In the genomic region with DNA sequence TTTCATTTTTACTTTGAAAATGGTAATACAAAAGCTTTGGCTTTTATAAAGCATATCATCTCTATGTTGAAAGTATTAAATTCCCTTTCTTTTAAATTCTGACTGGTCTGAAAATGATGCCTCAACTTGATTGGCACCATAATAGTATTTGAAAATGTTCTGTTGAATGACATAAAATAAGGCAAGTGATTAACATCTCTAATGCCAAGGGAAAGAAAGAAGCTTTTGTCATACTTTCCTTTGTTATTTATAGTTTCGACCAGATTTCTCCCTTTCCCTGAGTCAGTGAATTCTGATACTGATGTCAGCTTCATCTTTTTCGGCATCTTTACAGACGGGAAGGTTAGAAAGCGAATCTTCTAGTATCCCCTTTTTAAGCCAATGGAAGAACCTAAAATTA, we compare ENCODE assay signal across 24 cellular contexts.
"Had no signal": no experiment of that assay in that cellular context is flagged by ENCODE, and none has a peak within 500 bp of the region (broad histone marks: within the 10 kb centered on the region; RNA-seq: fewer than 3 reads in every experiment).

No MANE protein-coding gene starts in this region.

- H3K9me3 Mint-ChIP-seq: activated CD4-positive, alpha-beta T cell treated with anti-CD3 and anti-CD28 coated beads, Interleukin-2, amount 10 ng/mL, durations not matched to agents 7 days and 5 days; activated naive CD4-positive, alpha-beta T cell treated with anti-CD3 and anti-CD28 coated beads, Interleukin-2, amount 10 ng/mL, durations not matched to agents 7 days and 5 days; activated T-helper 1 cell treated with anti-CD3 and anti-CD28 coated beads, Interleukin-12 subunit alpha, Interleukin-12 subunit beta, Interleukin-2, Interleukin-4 antibody, amounts not matched to agents 30 ng/mL and 10 ng/mL and 1 ng/mL, durations not matched to agents 14 hours and 24 hours and 36 hours; nephron; stimulated activated effector memory CD8-positive, alpha-beta T cell treated with anti-CD3 and anti-CD28 coated beads, Interleukin-12 subunit alpha, Interleukin-12 subunit beta, amount 100 ng/mL, for 72 hours; stimulated activated naive CD8-positive, alpha-beta T cell treated with anti-CD3 and anti-CD28 coated beads, Interleukin-15, Interleukin-2, amounts not matched to agents 100 ng/mL and 50 ng/mL, for 24 hours; T-helper 1 cell treated with Interleukin-12 subunit alpha and Interleukin-12 subunit beta and Interleukin-4 antibody, amounts not matched to agents 30 μg/mL and 1 μg/mL, for 36 hours had no signal

- H3K27me3 Mint-ChIP-seq: activated CD4-positive, alpha-beta T cell treated with anti-CD3 and anti-CD28 coated beads, Interleukin-2, amount 10 ng/mL, durations not matched to agents 7 days and 5 days; activated naive CD4-positive, alpha-beta T cell treated with anti-CD3 and anti-CD28 coated beads, Interleukin-2, amount 10 ng/mL, durations not matched to agents 7 days and 5 days; stimulated activated naive CD8-positive, alpha-beta T cell treated with anti-CD3 and anti-CD28 coated beads, Interleukin-15, Interleukin-2, amounts not matched to agents 100 ng/mL and 50 ng/mL, for 24 hours had no signal

- H3K4me3 Mint-ChIP-seq: activated CD4-positive, alpha-beta T cell treated with anti-CD3 and anti-CD28 coated beads, Interleukin-2, amount 10 ng/mL, durations not matched to agents 7 days and 5 days; activated CD8-positive, alpha-beta T cell treated with anti-CD3 and anti-CD28 coated beads, Interleukin-2, amount 10 ng/mL, durations not matched to agents 7 days and 5 days; activated naive CD4-positive, alpha-beta T cell treated with anti-CD3 and anti-CD28 coated beads, Interleukin-2, amount 10 ng/mL, durations not matched to agents 7 days and 5 days; activated T-helper 1 cell treated with anti-CD3 and anti-CD28 coated beads, Interleukin-12 subunit alpha, Interleukin-12 subunit beta, Interleukin-2, Interleukin-4 antibody, amounts not matched to agents 30 ng/mL and 10 ng/mL and 1 ng/mL, durations not matched to agents 14 hours and 24 hours and 36 hours; stimulated activated effector memory CD8-positive, alpha-beta T cell treated with anti-CD3 and anti-CD28 coated beads, Interleukin-12 subunit alpha, Interleukin-12 subunit beta, amount 100 ng/mL, for 72 hours; stimulated activated naive CD8-positive, alpha-beta T cell treated with anti-CD3 and anti-CD28 coated beads, Interleukin-15, Interleukin-2, amounts not matched to agents 100 ng/mL and 50 ng/mL, for 24 hours; T-helper 1 cell treated with Interleukin-12 subunit alpha and Interleukin-12 subunit beta and Interleukin-4 antibody, amounts not matched to agents 30 μg/mL and 1 μg/mL, for 36 hours had no signal

- H3K27ac Mint-ChIP-seq: activated CD4-positive, alpha-beta T cell treated with anti-CD3 and anti-CD28 coated beads, Interleukin-2, amount 10 ng/mL, durations not matched to agents 7 days and 5 days; activated CD8-positive, alpha-beta T cell treated with anti-CD3 and anti-CD28 coated beads, Interleukin-2, amount 10 ng/mL, durations not matched to agents 7 days and 5 days; activated naive CD4-positive, alpha-beta T cell treated with anti-CD3 and anti-CD28 coated beads, Interleukin-2, amount 10 ng/mL, durations not matched to agents 7 days and 5 days; activated T-helper 1 cell treated with anti-CD3 and anti-CD28 coated beads, Interleukin-12 subunit alpha, Interleukin-12 subunit beta, Interleukin-2, Interleukin-4 antibody, amounts not matched to agents 30 ng/mL and 10 ng/mL and 1 ng/mL, durations not matched to agents 14 hours and 24 hours and 36 hours; nephron; stimulated activated effector memory CD8-positive, alpha-beta T cell treated with anti-CD3 and anti-CD28 coated beads, Interleukin-12 subunit alpha, Interleukin-12 subunit beta, amount 100 ng/mL, for 72 hours; stimulated activated naive CD8-positive, alpha-beta T cell treated with anti-CD3 and anti-CD28 coated beads, Interleukin-15, Interleukin-2, amounts not matched to agents 100 ng/mL and 50 ng/mL, for 24 hours; T-helper 1 cell treated with Interleukin-12 subunit alpha and Interleukin-12 subunit beta and Interleukin-4 antibody, amounts not matched to agents 30 μg/mL and 1 μg/mL, for 36 hours had no signal

- DNase-seq: activated CD4-positive, alpha-beta T cell treated with anti-CD3 and anti-CD28 coated beads, Interleukin-2, amount 10 ng/mL, durations not matched to agents 7 days and 5 days; activated CD8-positive, alpha-beta T cell treated with anti-CD3 and anti-CD28 coated beads, Interleukin-2, amount 10 ng/mL, durations not matched to agents 7 days and 5 days; activated gamma-delta T cell; activated naive CD4-positive, alpha-beta T cell treated with anti-CD3 and anti-CD28 coated beads, Interleukin-2, amount 10 ng/mL, durations not matched to agents 7 days and 5 days; activated T-cell treated with anti-CD3 and anti-CD28 coated beads for 4 hours; amygdala; caudate nucleus; left lung; lower lobe of right lung; mesendoderm; ovary; sigmoid colon; small intestine; stimulated activated CD4-positive, alpha-beta T cell treated with anti-CD3 and anti-CD28 coated beads, Interleukin-4, amount 100 ng/mL, for 24 hours; SW 1271; T-helper 9 cell; upper lobe of left lung; WERI-Rb-1 had no signal

- ATAC-seq: activated CD4-positive, CD25-positive, alpha-beta regulatory T cell treated with anti-CD3 and anti-CD28 coated beads, Interleukin-2, amount 50 U/mL, for 24 hours; activated CD8-positive, alpha-beta T cell treated with anti-CD3 and anti-CD28 coated beads, Interleukin-2, amount 10 ng/mL, durations not matched to agents 7 days and 5 days; left lung; lower lobe of right lung; stimulated activated effector memory CD8-positive, alpha-beta T cell treated with anti-CD3 and anti-CD28 coated beads, Interleukin-12 subunit alpha, Interleukin-12 subunit beta, amount 100 ng/mL, for 72 hours had no signal
